18 cellular contexts compared by ENCODE assay signal in the genomic region with DNA sequence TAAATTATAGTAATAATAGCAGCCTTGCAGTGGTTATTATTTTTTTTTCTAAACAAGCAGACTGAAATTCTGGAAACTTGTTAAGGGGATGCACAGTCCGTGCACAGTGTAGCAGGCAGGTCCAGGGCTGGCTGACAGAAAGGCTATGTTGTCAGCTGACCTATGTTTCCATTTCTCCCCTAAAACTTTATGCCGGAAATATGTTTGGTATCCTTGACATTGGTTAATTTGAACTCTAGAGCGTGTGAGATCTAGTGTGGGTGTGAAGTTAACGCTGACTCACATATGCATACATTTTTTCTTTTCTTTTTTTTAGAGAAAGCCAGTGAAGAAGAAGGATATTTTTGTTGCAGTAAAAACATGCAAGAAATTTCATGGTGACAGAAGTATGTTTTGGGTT.
"Had no signal": no experiment of that assay in that cellular context is flagged by ENCODE, and none has a peak within 500 bp of the region (broad histone marks: within the 10 kb centered on the region; RNA-seq: fewer than 3 reads in every experiment).

No MANE protein-coding gene starts in this region.

- H3K4me3 ChIP-seq: esophagus muscularis mucosa, lung, psoas muscle, sigmoid colon had no signal

- H3K27me3 ChIP-seq: esophagus muscularis mucosa, sigmoid colon had no signal

- H3K9me3 ChIP-seq: esophagus muscularis mucosa, psoas muscle had no signal

- H3K9me3 Mint-ChIP-seq: central memory CD8-positive, alpha-beta T cell had no signal

- H3K4me1 Mint-ChIP-seq: central memory CD8-positive, alpha-beta T cell had no signal

- ATAC-seq: effector memory CD8-positive, alpha-beta T cell; left colon; left ventricle myocardium superior; naive thymus-derived CD4-positive, alpha-beta T cell; psoas muscle had no signal

- H3K27me3 Mint-ChIP-seq: central memory CD8-positive, alpha-beta T cell; dendritic cell treated with granulocyte-macrophage colony-stimulating factor and Interleukin-4, amounts not matched to agents 40 ng/mL and 50 ng/mL, for 4 days; effector memory CD8-positive, alpha-beta T cell; naive thymus-derived CD4-positive, alpha-beta T cell had no signal

- H3K27ac Mint-ChIP-seq: dendritic cell treated with granulocyte-macrophage colony-stimulating factor and Interleukin-4, amounts not matched to agents 40 ng/mL and 50 ng/mL, for 4 days; effector memory CD8-positive, alpha-beta T cell; naive thymus-derived CD4-positive, alpha-beta T cell had no signal

- H3K4me1 ChIP-seq: esophagus muscularis mucosa, psoas muscle, sigmoid colon had no signal

- H3K4me3 Mint-ChIP-seq: central memory CD8-positive, alpha-beta T cell; dendritic cell treated with granulocyte-macrophage colony-stimulating factor and Interleukin-4, amounts not matched to agents 40 ng/mL and 50 ng/mL, for 4 days; effector memory CD8-positive, alpha-beta T cell; naive thymus-derived CD4-positive, alpha-beta T cell had no signal

- DNase-seq: effector memory CD8-positive, alpha-beta T cell; foreskin fibroblast; left colon; left ventricle myocardium superior; mesendoderm; naive thymus-derived CD4-positive, alpha-beta T cell; occipital lobe; psoas muscle; sigmoid colon; small intestine; stimulated activated CD4-positive, alpha-beta T cell treated with anti-CD3 and anti-CD28 coated beads, Interleukin-12 subunit alpha, Interleukin-12 subunit beta, amount 100 ng/mL, for 4 hours; stimulated activated naive CD4-positive, alpha-beta T cell; trophoblast cell had no signal

- H3K27ac ChIP-seq: epithelial cell of prostate, esophagus muscularis mucosa, psoas muscle, sigmoid colon had no signal
